23 cellular contexts compared by ENCODE assay signal in the genomic region with DNA sequence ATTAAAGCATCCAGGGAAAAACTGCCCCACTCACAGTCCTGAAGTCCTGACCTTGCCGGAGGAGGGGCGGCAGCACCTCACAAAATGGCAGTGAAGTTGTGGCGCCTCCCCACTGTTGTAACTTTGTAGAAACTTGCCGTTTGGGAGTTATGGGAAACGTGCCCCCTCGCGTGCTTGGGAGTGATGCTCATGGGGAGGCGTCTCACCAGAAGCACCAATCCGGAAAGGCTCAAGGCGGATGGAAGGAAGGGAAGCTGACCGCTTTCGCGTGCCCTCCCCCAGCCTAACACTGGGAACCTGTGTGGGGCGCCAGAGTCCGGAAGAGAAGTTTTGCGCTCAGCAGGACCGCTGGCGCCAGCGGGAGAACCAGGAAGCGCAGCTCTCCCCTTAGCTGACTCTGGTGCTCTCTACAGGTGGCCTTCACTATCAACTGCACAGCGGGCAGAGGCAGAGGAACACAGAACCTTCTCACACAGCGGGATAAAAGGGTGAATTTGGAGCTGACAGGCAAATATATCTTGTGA. TPM values are rescaled to one million over a fixed set of nuclear protein-coding genes. Genes with fewer than 3 reads are reported as not detected.
"Had no signal": no experiment of that assay in that cellular context is flagged by ENCODE, and none has a peak within 500 bp of the region (broad histone marks: within the 10 kb centered on the region; RNA-seq: fewer than 3 reads in every experiment).

A gene with protein sequence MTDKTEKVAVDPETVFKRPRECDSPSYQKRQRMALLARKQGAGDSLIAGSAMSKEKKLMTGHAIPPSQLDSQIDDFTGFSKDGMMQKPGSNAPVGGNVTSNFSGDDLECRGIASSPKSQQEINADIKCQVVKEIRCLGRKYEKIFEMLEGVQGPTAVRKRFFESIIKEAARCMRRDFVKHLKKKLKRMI (minus strand): TSS at position 151 of the 524 bp plus-strand sequence. CDS start 8,100 bp downstream, outside the sequence.
Gene SAGE1, plus strand, starts transcription at position 423 of the 524 bp plus-strand sequence. CDS start 2,527 bp downstream, outside the sequence.

- H3K4me1 Mint-ChIP-seq: activated T-helper 17 cell treated with anti-CD3 and anti-CD28 coated beads, Interleukin-2, amount 50 U/mL, for 72 hours; mesothelial cell of epicardium had no signal

- H3K4me1 ChIP-seq: right lobe of liver, suprapubic skin, upper lobe of left lung had no signal

- H3K27ac Mint-ChIP-seq: activated T-helper 17 cell treated with anti-CD3 and anti-CD28 coated beads, Interleukin-2, amount 50 U/mL, for 72 hours; effector memory CD8-positive, alpha-beta T cell; mesothelial cell of epicardium had no signal

- H3K9me3 ChIP-seq: right lobe of liver, suprapubic skin, upper lobe of left lung had no signal

- ATAC-seq: activated T-helper 17 cell treated with anti-CD3 and anti-CD28 coated beads, Interleukin-2, amount 50 U/mL, for 72 hours; effector memory CD8-positive, alpha-beta T cell; left colon; stimulated activated naive CD8-positive, alpha-beta T cell treated with anti-CD3 and anti-CD28 coated beads, Interleukin-15, Interleukin-2, amounts not matched to agents 100 U/mL and 50 U/mL, for 24 hours had no signal

- H3K36me3 ChIP-seq: brain microvascular endothelial cell, right lobe of liver, suprapubic skin, upper lobe of left lung had no signal

- H3K4me3 Mint-ChIP-seq: activated T-helper 17 cell treated with anti-CD3 and anti-CD28 coated beads, Interleukin-2, amount 50 U/mL, for 72 hours; effector memory CD8-positive, alpha-beta T cell; mesothelial cell of epicardium had no signal

- H3K9me3 Mint-ChIP-seq: activated T-helper 17 cell treated with anti-CD3 and anti-CD28 coated beads, Interleukin-2, amount 50 U/mL, for 72 hours; effector memory CD8-positive, alpha-beta T cell had no signal

- H3K27me3 ChIP-seq: brain microvascular endothelial cell, right lobe of liver, suprapubic skin, upper lobe of left lung had no signal

- H3K27ac ChIP-seq: brain microvascular endothelial cell, epithelial cell of prostate, right lobe of liver, suprapubic skin, upper lobe of left lung had no signal

- DNase-seq: activated CD4-positive, alpha-beta T cell treated with anti-CD3 and anti-CD28 coated beads, Interleukin-2, amount 50 U/mL, for 1 hour; activated CD4-positive, CD25-positive, alpha-beta regulatory T cell; activated naive CD4-positive, alpha-beta T cell treated with Interleukin-2 at 50 U/mL for 16 hours; anterior cingulate cortex; brain microvascular endothelial cell; cortex of kidney; effector memory CD8-positive, alpha-beta T cell; foreskin melanocyte; left colon; stimulated activated naive CD8-positive, alpha-beta T cell treated with anti-CD3 and anti-CD28 coated beads, Interleukin-15, Interleukin-2, amounts not matched to agents 100 U/mL and 50 U/mL, for 24 hours; upper lobe of left lung had no signal

- H3K36me3 Mint-ChIP-seq: mesothelial cell of epicardium had no signal

- H3K4me3 ChIP-seq: lung, right lobe of liver, smooth muscle cell, suprapubic skin, upper lobe of left lung had no signal

- H3K27me3 Mint-ChIP-seq: activated T-helper 17 cell treated with anti-CD3 and anti-CD28 coated beads, Interleukin-2, amount 50 U/mL, for 72 hours had no signal

RNA-seq across cellular contexts. Expression of the first gene that starts in this region (rescaled TPM):
- total RNA-seq: activated CD8-positive, alpha-beta memory T cell treated with anti-CD3 and anti-CD28 coated beads for 36 hours; activated T-helper 17 cell treated with anti-CD3 and anti-CD28 coated beads, Interleukin-2, amount 50 U/mL, for 72 hours; fibroblast of lung; left colon; lung; mesothelial cell of epicardium; omental fat pad; pulmonary artery endothelial cell; right lobe of liver; smooth muscle cell; suprapubic skin; upper lobe of left lung had no signal
- polyA plus RNA-seq: fibroblast of lung, lung, neural cell, smooth muscle cell had no signal

RNA-seq across cellular contexts. Expression of gene SAGE1, which starts in this region (rescaled TPM):
- total RNA-seq: activated CD8-positive, alpha-beta memory T cell treated with anti-CD3 and anti-CD28 coated beads for 36 hours; activated T-helper 17 cell treated with anti-CD3 and anti-CD28 coated beads, Interleukin-2, amount 50 U/mL, for 72 hours; fibroblast of lung; left colon; lung; mesothelial cell of epicardium; omental fat pad; pulmonary artery endothelial cell; right lobe of liver; smooth muscle cell; suprapubic skin had no signal
- polyA plus RNA-seq: lung, neural cell, smooth muscle cell had no signal
